Comparison of ENCODE assay signal across 16 cellular contexts in the genomic region with DNA sequence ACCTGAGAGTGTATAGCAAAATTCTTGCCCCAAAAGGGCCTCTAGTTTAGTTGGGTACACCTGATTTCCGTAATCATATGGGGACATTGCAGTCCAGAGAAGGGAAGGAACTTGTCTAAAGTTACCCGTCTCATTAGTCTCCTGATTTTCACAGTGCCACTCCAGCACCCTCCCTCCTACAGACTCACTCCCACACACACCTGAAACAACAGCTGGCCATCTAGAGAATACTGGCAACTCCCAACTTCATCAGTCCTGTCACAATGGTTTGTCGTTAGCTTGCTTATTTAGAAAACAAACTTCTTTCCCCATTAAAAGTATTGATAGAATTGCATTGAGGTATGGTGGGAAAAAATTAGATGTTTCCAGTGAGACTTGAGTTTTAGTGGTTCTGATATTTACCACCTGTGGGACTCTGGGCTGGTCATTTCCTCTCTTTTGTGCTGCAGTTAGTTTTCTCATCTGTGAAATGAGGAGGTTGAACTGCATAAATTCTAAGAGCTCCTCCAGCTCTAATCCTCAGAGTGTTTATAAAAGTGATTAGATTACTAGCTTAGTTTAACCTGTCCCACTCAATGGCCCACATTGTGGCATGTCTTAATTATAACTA. TPM values are rescaled to one million over a fixed set of nuclear protein-coding genes. Genes with fewer than 3 reads are reported as not detected.
DNase-seq lines count a peak whose midpoint lies in the region; ATAC-seq and TF ChIP-seq lines count a peak whose summit lies in the region.
"Had no signal": no experiment of that assay in that cellular context is flagged by ENCODE, and none has a peak within 500 bp of the region (broad histone marks: within the 10 kb centered on the region; RNA-seq: fewer than 3 reads in every experiment).

No MANE protein-coding gene starts in this region.

- H3K9me3 Mint-ChIP-seq in activated naive CD8-positive, alpha-beta T cell (ENCODE audit: low read depth) = no peaks in the 10 kb centered on the region
- H3K9me3 Mint-ChIP-seq in activated naive CD8-positive, alpha-beta T cell treated with anti-CD3 and anti-CD28 coated beads, Interleukin-2, amount 50 U/mL, for 24 hours = no peaks in the 10 kb centered on the region

- H3K4me1 ChIP-seq in colonic mucosa (no peaks in the 10 kb centered on the region), mucosa of rectum (ENCODE audit: control insufficient read depth in 2 of 2, insufficient read depth in 2 of 2, low read length in 2 of 2) (peaks cover 20 to 25% of the 10 kb centered on the region in 2 donors), thoracic aorta (ENCODE audit: control insufficient read depth in 1 of 2, low read depth in 2 of 2) (peaks cover 12 to 34% of the 10 kb centered on the region in 2 donors), left lung (peaks cover 3 to 58% of the 10 kb centered on the region in 2 donors)
- H3K4me1 ChIP-seq: uterus had no signal

- H3K36me3 Mint-ChIP-seq in activated naive CD8-positive, alpha-beta T cell = no peaks in the 10 kb centered on the region
- no peaks in the 10 kb centered on the region for H3K36me3 Mint-ChIP-seq in activated naive CD8-positive, alpha-beta T cell treated with anti-CD3 and anti-CD28 coated beads, Interleukin-2, amount 50 U/mL, for 24 hours (ENCODE audit: low read depth)
- H3K36me3 Mint-ChIP-seq: WTC11 had no signal

- no peak overlapping the region for H3K27ac Mint-ChIP-seq in activated naive CD8-positive, alpha-beta T cell
- no peak overlapping the region for H3K27ac Mint-ChIP-seq in activated naive CD8-positive, alpha-beta T cell treated with anti-CD3 and anti-CD28 coated beads, Interleukin-2, amount 50 U/mL, for 24 hours
- H3K27ac Mint-ChIP-seq: WTC11 had no signal

- TF ChIP-seq CTCF in colonic mucosa (IDR thresholded peaks at IDR 0.05) = no peak
- no peak for TF ChIP-seq CTCF in thoracic aorta (IDR thresholded peaks at IDR 0.05)
- no peak for TF ChIP-seq CTCF in left lung (IDR thresholded peaks at IDR 0.05)

- H3K27me3 Mint-ChIP-seq in activated naive CD8-positive, alpha-beta T cell = peaks cover 15% of the 10 kb centered on the region
- peaks cover 20% of the 10 kb centered on the region for H3K27me3 Mint-ChIP-seq in activated naive CD8-positive, alpha-beta T cell treated with anti-CD3 and anti-CD28 coated beads, Interleukin-2, amount 50 U/mL, for 24 hours

- H3K4me1 Mint-ChIP-seq in activated naive CD8-positive, alpha-beta T cell (ENCODE audit: low read depth) = no peaks in the 10 kb centered on the region
- H3K4me1 Mint-ChIP-seq in activated naive CD8-positive, alpha-beta T cell treated with anti-CD3 and anti-CD28 coated beads, Interleukin-2, amount 50 U/mL, for 24 hours = peaks cover 7% of the 10 kb centered on the region

- ATAC-seq in activated naive CD8-positive, alpha-beta T cell treated with anti-CD3 and anti-CD28 coated beads, Interleukin-2, amount 50 U/mL, for 24 hours = no peak
- ATAC-seq in thoracic aorta (ENCODE audit: insufficient number of reproducible peaks, low FRiP score, low read depth) (no peak), left lung (no peak), HG02870 (IDR thresholded peaks at IDR 0.05; ENCODE audit: unreplicated experiment) (no peak)
- ATAC-seq: mucosa of descending colon, WTC11 had no signal

- H3K27me3 ChIP-seq in colonic mucosa (no peaks in the 10 kb centered on the region), mucosa of rectum (ENCODE audit: control insufficient read depth in 2 of 2, insufficient read depth in 2 of 2, low read length in 2 of 2) (no peaks in the 10 kb centered on the region), thoracic aorta (replicated peaks; ENCODE audit: insufficient read depth) (no peaks in the 10 kb centered on the region), left lung (no peaks in the 10 kb centered on the region)
- H3K27me3 ChIP-seq: SJSA1, uterus had no signal

- H3K27ac ChIP-seq in colonic mucosa = no peak overlapping the region
- H3K27ac ChIP-seq in mucosa of rectum (ENCODE audit: low read depth in 2 of 2, low read length in 2 of 2) = peak overlapping the region; percentile 89 to 94
- H3K27ac ChIP-seq in thoracic aorta = peak overlapping the region; percentile 92 to 96
- H3K27ac ChIP-seq in left lung = no peak overlapping the region

- H3K36me3 ChIP-seq in colonic mucosa = no peaks in the 10 kb centered on the region
- H3K36me3 ChIP-seq in mucosa of rectum (ENCODE audit: control insufficient read depth in 2 of 2, insufficient read depth in 2 of 2, low read length in 2 of 2) = no peaks in the 10 kb centered on the region
- H3K36me3 ChIP-seq in thoracic aorta = no peaks in the 10 kb centered on the region
- no peaks in the 10 kb centered on the region for H3K36me3 ChIP-seq in left lung
- H3K36me3 ChIP-seq: uterus had no signal

- intact Hi-C loops in colonic mucosa (cut with DNase I) = no loop called here
- intact Hi-C loops in left lung (cut with DNase I) = no loop called here

- H3K9me3 ChIP-seq in colonic mucosa (no peaks in the 10 kb centered on the region), mucosa of rectum (ENCODE audit: control insufficient read depth in 2 of 2, low read length in 2 of 2) (no peaks in the 10 kb centered on the region), thoracic aorta (no peaks in the 10 kb centered on the region), left lung (no peaks in the 10 kb centered on the region)
- H3K9me3 ChIP-seq: mucosa of descending colon, SJSA1, uterus had no signal

- H3K9ac ChIP-seq in colonic mucosa (ENCODE audit: low read depth in 2 of 2, low read length in 2 of 2) (peak overlapping the region in 1 of 2 donors; percentile 77), mucosa of rectum (ENCODE audit: low read depth in 1 of 2, low read length in 2 of 2) (peak overlapping the region; percentile 38 to 78)

- peak overlapping the region; percentile 20 for H3K4me3 Mint-ChIP-seq in activated naive CD8-positive, alpha-beta T cell
- no peak overlapping the region for H3K4me3 Mint-ChIP-seq in activated naive CD8-positive, alpha-beta T cell treated with anti-CD3 and anti-CD28 coated beads, Interleukin-2, amount 50 U/mL, for 24 hours

- H3K4me3 ChIP-seq in colonic mucosa (peak overlapping the region; percentile 56), mucosa of rectum (ENCODE audit: low read length in 2 of 2) (peak overlapping the region; percentile 18 to 76), thoracic aorta (peak overlapping the region; percentile 83), left lung (peak overlapping the region in 1 of 2 donors; percentile 55)
- H3K4me3 ChIP-seq: mucosa of descending colon had no signal

- no peak for DNase-seq in activated naive CD8-positive, alpha-beta T cell treated with anti-CD3 and anti-CD28 coated beads, Interleukin-2, amount 50 U/mL, for 24 hours
- DNase-seq in colonic mucosa = no peak
- DNase-seq in thoracic aorta (ENCODE audit: low spot score) = no peak
- DNase-seq in T-helper 2 cell = no peak
- no peak for DNase-seq in left lung
- DNase-seq: ACHN; anterior cingulate cortex; mucosa of descending colon; NCI-H1930; NK-92 treated with Interleukin-12 subunit alpha and Interleukin-12 subunit beta, amount 100 ng/mL, for 24 hours; uterus had no signal

RNA-seq across cellular contexts. Expression of a gene that starts 1.7 kb away (rescaled TPM):
- total RNA-seq in colonic mucosa = 100 to 1,000 TPM in 1 of 2 donors, 10 to 100 TPM in 1; 52.8 to 119 TPM
- 100 to 1,000 TPM; 109 to 110 TPM for total RNA-seq in thoracic aorta
- total RNA-seq in left lung = 10 to 100 TPM; 77.8 to 87.3 TPM

Comparison
In these comparisons a context has a peak if more than half of its experiments do, and no peak if none do; other contexts are left out.
1. H3K27ac ChIP-seq: peak in mucosa of rectum (2 of 2) and thoracic aorta (2 of 2); none in colonic mucosa (single experiment) and left lung (0 of 2).